Comparison of ENCODE assay signal across 16 cellular contexts in the genomic region with DNA sequence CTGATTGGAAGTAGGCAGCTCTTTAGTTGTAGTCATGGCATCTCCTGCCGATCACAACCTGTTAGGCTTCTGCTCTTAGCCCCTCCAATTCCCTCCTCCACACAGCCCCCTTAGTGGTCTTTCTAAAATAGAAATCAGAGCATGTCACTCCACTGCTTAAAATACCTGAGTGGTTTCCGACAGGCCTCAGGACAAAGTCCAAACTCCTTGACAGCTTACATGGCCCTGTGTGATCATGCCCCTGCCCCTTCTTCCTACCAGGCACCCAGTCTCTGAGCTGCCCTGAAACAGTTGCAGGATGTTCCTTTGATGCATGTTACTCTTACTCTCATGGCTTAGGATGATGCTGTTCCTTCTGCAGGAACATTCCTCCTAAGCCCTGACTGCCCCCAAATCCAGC.
DNase-seq lines count a peak whose midpoint lies in the region; ATAC-seq and TF ChIP-seq lines count a peak whose summit lies in the region.
"Had no signal": no experiment of that assay in that cellular context is flagged by ENCODE, and none has a peak within 500 bp of the region (broad histone marks: within the 10 kb centered on the region; RNA-seq: fewer than 3 reads in every experiment).

No MANE protein-coding gene starts in this region.

- H4K20me1 ChIP-seq in mammary epithelial cell (ENCODE audit: insufficient read depth, low read length) (no peaks in the 10 kb centered on the region), GM23338 (replicated peaks; ENCODE audit: insufficient read depth) (no peaks in the 10 kb centered on the region; the same call in 1 of the 2 replicates)
- H4K20me1 ChIP-seq: BLaER1 had no signal

- H3K36me3 Mint-ChIP-seq in MCF 10A (ENCODE audit: insufficient read depth, unreplicated experiment) (peaks cover 82% of the 10 kb centered on the region), GM23338 (ENCODE audit: low read depth) (peaks cover 54% of the 10 kb centered on the region)
- H3K36me3 Mint-ChIP-seq in stimulated activated effector memory CD8-positive, alpha-beta T cell treated with anti-CD3 and anti-CD28 coated beads, Interleukin-12 subunit alpha, Interleukin-12 subunit beta, amount 100 ng/mL, for 72 hours = peaks cover 47% of the 10 kb centered on the region

- dilution Hi-C loops in mammary epithelial cell (cut with HindIII; ENCODE audit: low sequenced_read_pairs) = no loop called here

- TF ChIP-seq CTCF in MCF 10A (IDR thresholded peaks at IDR 0.05; ENCODE audit: unreplicated experiment) (no peak), mammary epithelial cell (conservative IDR thresholded peaks at IDR 0.05 in 1 of 2, IDR thresholded peaks at IDR 0.05 in 1 of 2; ENCODE audit: extremely low read depth in 1 of 2, insufficient read depth in 1 of 2, low read depth in 1 of 2, low read length in 2 of 2) (no peak), GM23338 (conservative IDR thresholded peaks at IDR 0.05; ENCODE audit: low read depth in 2 of 2) (no peak), GM13976 (IDR thresholded peaks at IDR 0.05; ENCODE audit: borderline replicate concordance, control extremely low read depth, extremely low read depth, insufficient read depth, missing control alignments) (no peak), BE2C (IDR thresholded peaks at IDR 0.05; ENCODE audit: low read depth, low read length) (no peak)

- POLR2A ChIA-PET in MCF 10A (lab: Yijun Ruan, JAX) = no interaction called here

- H3K27ac ChIP-seq in mammary epithelial cell (ENCODE audit: insufficient read depth, low read depth, low read length) (no peak overlapping the region), GM23338 (ENCODE audit: low read depth) (peak overlapping the region; percentile 6; the same call in 1 of the 2 replicates)
- H3K27ac ChIP-seq: 22Rv1, A549, BLaER1 had no signal

- peaks cover 3% of the 10 kb centered on the region for H3F3A ChIP-seq in GM23338 (replicated peaks; ENCODE audit: low read depth)

- H3K27me3 Mint-ChIP-seq in MCF 10A (ENCODE audit: insufficient read depth, unreplicated experiment) (no peaks in the 10 kb centered on the region), GM23338 (ENCODE audit: insufficient read depth, low read depth, poor library complexity) (peaks cover 2% of the 10 kb centered on the region)
- H3K27me3 Mint-ChIP-seq: CD4-positive, alpha-beta memory T cell; IgD-negative memory B cell had no signal

- H3K4me1 ChIP-seq in mammary epithelial cell (ENCODE audit: insufficient read depth, low read length) (peaks cover 11% of the 10 kb centered on the region), GM23338 (ENCODE audit: insufficient read depth) (0 out of 2 replicates have a peak, but pooled peaks cover 4% of the 10 kb centered on the region), BE2C (peaks cover 7% of the 10 kb centered on the region)

- 82% methylated on average over 2 of the region's 2 CpGs for whole genome bisulfite sequencing in mammary epithelial cell (ENCODE audit: low coverage, missing lambda C conversion rate)

- BruUV-seq in MCF 10A (replicated peaks; lab: Mats Ljungman, UMichigan) = no TSS peak
- BruUV-seq in mammary epithelial cell (replicated peaks; lab: Mats Ljungman, UMichigan) = no TSS peak

- H3K9me3 ChIP-seq in mammary epithelial cell (replicated peaks; ENCODE audit: insufficient read depth, low read length) = no peaks in the 10 kb centered on the region
- no peaks in the 10 kb centered on the region for H3K9me3 ChIP-seq in BE2C
- H3K9me3 ChIP-seq: A549, BLaER1 had no signal

- H3K4me3 Mint-ChIP-seq in MCF 10A (ENCODE audit: unreplicated experiment) = no peak overlapping the region
- no peak overlapping the region for H3K4me3 Mint-ChIP-seq in GM23338
- H3K4me3 Mint-ChIP-seq in stimulated activated effector memory CD8-positive, alpha-beta T cell treated with anti-CD3 and anti-CD28 coated beads, Interleukin-12 subunit alpha, Interleukin-12 subunit beta, amount 100 ng/mL, for 72 hours = no peak overlapping the region
- H3K4me3 Mint-ChIP-seq: CD14-positive monocyte; CD4-positive, alpha-beta memory T cell; IgD-negative memory B cell had no signal

- no peaks in the 10 kb centered on the region for H3K27me3 ChIP-seq in mammary epithelial cell (ENCODE audit: insufficient read depth, low read length)
- no peaks in the 10 kb centered on the region for H3K27me3 ChIP-seq in GM23338 (ENCODE audit: insufficient read depth)
- H3K27me3 ChIP-seq in BE2C = no peaks in the 10 kb centered on the region
- H3K27me3 ChIP-seq: BLaER1 had no signal

- DNase-seq in MCF 10A (ENCODE audit: unreplicated experiment) (no peak), mammary epithelial cell (no peak), GM23338 (ENCODE audit: low spot score) (no peak), left lobe of liver (ENCODE audit: low spot score) (no peak), GM13976 (ENCODE audit: low spot score) (no peak), BE2C (no peak)
- no peak for DNase-seq in stimulated activated effector memory CD8-positive, alpha-beta T cell treated with anti-CD3 and anti-CD28 coated beads, Interleukin-12 subunit alpha, Interleukin-12 subunit beta, amount 100 ng/mL, for 72 hours (ENCODE audit: low spot score in 2 of 2)
- DNase-seq: AML-193; CD4-positive, alpha-beta memory T cell; GOT3; H7 had no signal

- H3K4me1 Mint-ChIP-seq in MCF 10A (ENCODE audit: insufficient read depth, unreplicated experiment) = no peaks in the 10 kb centered on the region
- H3K4me1 Mint-ChIP-seq in GM23338 = peaks cover 12% of the 10 kb centered on the region
- H3K4me1 Mint-ChIP-seq in stimulated activated effector memory CD8-positive, alpha-beta T cell treated with anti-CD3 and anti-CD28 coated beads, Interleukin-12 subunit alpha, Interleukin-12 subunit beta, amount 100 ng/mL, for 72 hours = peaks cover 2% of the 10 kb centered on the region
- H3K4me1 Mint-ChIP-seq: IgD-negative memory B cell had no signal

- H3K4me3 ChIP-seq in mammary epithelial cell (replicated peaks in 1 of 3; ENCODE audit: insufficient read depth in 1 of 3, low read depth in 2 of 3, low read length in 3 of 3) (no peak overlapping the region), GM23338 (no peak overlapping the region), BE2C (ENCODE audit: low read depth, low read length) (no peak overlapping the region)
- H3K4me3 ChIP-seq: A549, BLaER1 had no signal

- no peak overlapping the region for H3K9ac ChIP-seq in mammary epithelial cell (ENCODE audit: insufficient read depth, low read length)
- H3K9ac ChIP-seq: BLaER1 had no signal

- H3K79me2 ChIP-seq in mammary epithelial cell (ENCODE audit: insufficient read depth, low read length) (no peaks in the 10 kb centered on the region), GM23338 (replicated peaks; ENCODE audit: insufficient read depth) (no peaks in the 10 kb centered on the region)

- H2AFZ ChIP-seq in mammary epithelial cell (ENCODE audit: low read depth, low read length) = no peak overlapping the region
- H2AFZ ChIP-seq in GM23338 = no peak overlapping the region

- peaks cover 36% of the 10 kb centered on the region for H3K36me3 ChIP-seq in mammary epithelial cell (ENCODE audit: insufficient read depth, low read length)
- peaks cover 39% of the 10 kb centered on the region for H3K36me3 ChIP-seq in GM23338 (ENCODE audit: insufficient read depth)
- peaks cover 68% of the 10 kb centered on the region for H3K36me3 ChIP-seq in BE2C

- intact Hi-C loops in MCF 10A (cut with micrococcal nuclease) (no loop called here), mammary epithelial cell (cut with micrococcal nuclease) (loop anchor here (10.0 kb wide), 1 partner anchor 139 kb away; no protein-coding TSS in a partner anchor)

- H3K9me3 Mint-ChIP-seq in MCF 10A (ENCODE audit: unreplicated experiment) = no peaks in the 10 kb centered on the region
- H3K9me3 Mint-ChIP-seq in GM23338 = no peaks in the 10 kb centered on the region
- H3K9me3 Mint-ChIP-seq in stimulated activated effector memory CD8-positive, alpha-beta T cell treated with anti-CD3 and anti-CD28 coated beads, Interleukin-12 subunit alpha, Interleukin-12 subunit beta, amount 100 ng/mL, for 72 hours = no peaks in the 10 kb centered on the region
- H3K9me3 Mint-ChIP-seq: CD14-positive monocyte; CD4-positive, alpha-beta memory T cell; IgD-negative memory B cell had no signal

- CTCF ChIA-PET in MCF 10A (lab: Yijun Ruan, JAX) = interaction anchor here (0.6 kb wide), 1 partner anchor 379 kb away, joined by 3 read pairs; no protein-coding TSS in a partner anchor
- CTCF ChIA-PET in mammary epithelial cell (lab: Charles Lee; ENCODE audit: low non-redundant PET) = no interaction called here

- H3K27ac Mint-ChIP-seq in MCF 10A (ENCODE audit: low read depth, unreplicated experiment) = peak overlapping the region; percentile 10
- no peak overlapping the region for H3K27ac Mint-ChIP-seq in GM23338
- peak overlapping the region; percentile 26 for H3K27ac Mint-ChIP-seq in stimulated activated effector memory CD8-positive, alpha-beta T cell treated with anti-CD3 and anti-CD28 coated beads, Interleukin-12 subunit alpha, Interleukin-12 subunit beta, amount 100 ng/mL, for 72 hours
- H3K27ac Mint-ChIP-seq: IgD-negative memory B cell had no signal

- H3K4me2 ChIP-seq in mammary epithelial cell (ENCODE audit: insufficient read depth, low read depth, low read length) (no peak overlapping the region), GM23338 (no peak overlapping the region)
- H3K4me2 ChIP-seq: A549, BLaER1 had no signal

- H3K9me2 ChIP-seq in GM23338 (ENCODE audit: insufficient read depth) = no peaks in the 10 kb centered on the region

- no peak for ATAC-seq in GM23338
- ATAC-seq in left lobe of liver = peak; percentile 57
- ATAC-seq in stimulated activated effector memory CD8-positive, alpha-beta T cell treated with anti-CD3 and anti-CD28 coated beads, Interleukin-12 subunit alpha, Interleukin-12 subunit beta, amount 100 ng/mL, for 72 hours = no peak
- ATAC-seq: A549 had no signal

- in situ Hi-C loops in mammary epithelial cell (cut with MboI; ENCODE audit: low sequenced_read_pairs in 2 of 2) = no loop called here
- in situ Hi-C loops in GM13976 (cut with MboI; ENCODE audit: low sequenced_read_pairs, unreplicated experiment) = no loop called here

TF ChIP-seq in GM23338, 12 proteins besides CTCF, POLR2A, EP300 and RAD21 (continues in another document):
- TF ChIP-seq EZH2phosphoT487 (IDR thresholded peaks at IDR 0.05; ENCODE audit: unreplicated experiment) (no peak), POLR2AphosphoS5 (IDR thresholded peaks at IDR 0.05; ENCODE audit: low read depth) (no peak), NANOG (IDR thresholded peaks at IDR 0.05; ENCODE audit: borderline replicate concordance) (no peak), ZNF331 (CRISPR knock-in tag; IDR thresholded peaks at IDR 0.05; ENCODE audit: low read depth) (no peak)
